Comparison of ENCODE assay signal across 1 cellular context in the genomic region with DNA sequence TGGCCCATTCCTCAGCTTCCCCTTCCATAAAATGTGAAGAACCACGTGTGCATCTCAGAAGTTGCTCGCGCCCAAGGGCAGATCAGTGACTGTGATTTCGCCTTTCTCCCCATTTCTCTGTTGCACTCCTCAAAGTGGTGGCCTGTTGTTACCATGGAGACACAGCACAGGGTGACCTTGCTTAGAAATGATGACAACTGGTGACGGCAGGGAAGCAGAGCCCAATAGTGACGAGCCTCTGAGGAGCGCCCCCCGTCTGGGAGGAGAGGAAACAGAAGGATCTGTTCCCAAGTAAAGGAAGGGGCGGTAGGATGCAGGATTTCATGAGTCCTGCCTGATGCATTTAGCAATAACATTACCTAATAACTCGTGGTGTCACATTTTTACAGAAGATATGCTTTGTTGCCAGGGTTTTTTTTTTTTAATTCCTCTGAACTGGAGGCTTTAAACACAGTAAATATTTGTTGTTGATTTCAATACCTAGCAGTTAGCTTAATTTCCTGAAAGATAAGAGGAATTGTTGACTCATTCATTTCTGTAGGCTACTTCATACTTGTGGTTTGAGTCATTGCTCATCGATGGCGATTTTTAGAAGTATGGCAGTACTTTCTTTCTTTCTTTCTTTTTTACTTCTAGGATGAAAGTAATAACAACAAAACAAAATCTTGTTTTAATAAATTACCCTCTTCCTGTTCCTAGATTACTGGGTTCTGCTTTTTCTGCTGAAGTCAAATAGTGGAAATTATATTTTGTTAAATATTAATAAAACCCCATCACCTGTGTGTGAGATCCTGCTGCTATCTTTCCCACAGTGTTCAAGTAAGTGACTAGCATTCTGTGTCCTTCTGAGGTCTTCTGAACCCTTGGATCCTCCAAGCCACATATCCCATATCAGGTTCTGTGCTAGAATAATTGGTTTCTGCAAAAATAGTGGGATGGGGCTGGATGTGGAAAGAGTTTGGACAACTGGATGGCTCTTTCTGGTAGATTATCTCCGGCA.
TF ChIP-seq lines count a peak whose summit lies in the region.

No MANE protein-coding gene starts in this region.

TF ChIP-seq in HEK293, 187 proteins besides CTCF, POLR2A, EP300 and RAD21 (continued from another document and continues in another):
- TF ChIP-seq, protein P1, sequence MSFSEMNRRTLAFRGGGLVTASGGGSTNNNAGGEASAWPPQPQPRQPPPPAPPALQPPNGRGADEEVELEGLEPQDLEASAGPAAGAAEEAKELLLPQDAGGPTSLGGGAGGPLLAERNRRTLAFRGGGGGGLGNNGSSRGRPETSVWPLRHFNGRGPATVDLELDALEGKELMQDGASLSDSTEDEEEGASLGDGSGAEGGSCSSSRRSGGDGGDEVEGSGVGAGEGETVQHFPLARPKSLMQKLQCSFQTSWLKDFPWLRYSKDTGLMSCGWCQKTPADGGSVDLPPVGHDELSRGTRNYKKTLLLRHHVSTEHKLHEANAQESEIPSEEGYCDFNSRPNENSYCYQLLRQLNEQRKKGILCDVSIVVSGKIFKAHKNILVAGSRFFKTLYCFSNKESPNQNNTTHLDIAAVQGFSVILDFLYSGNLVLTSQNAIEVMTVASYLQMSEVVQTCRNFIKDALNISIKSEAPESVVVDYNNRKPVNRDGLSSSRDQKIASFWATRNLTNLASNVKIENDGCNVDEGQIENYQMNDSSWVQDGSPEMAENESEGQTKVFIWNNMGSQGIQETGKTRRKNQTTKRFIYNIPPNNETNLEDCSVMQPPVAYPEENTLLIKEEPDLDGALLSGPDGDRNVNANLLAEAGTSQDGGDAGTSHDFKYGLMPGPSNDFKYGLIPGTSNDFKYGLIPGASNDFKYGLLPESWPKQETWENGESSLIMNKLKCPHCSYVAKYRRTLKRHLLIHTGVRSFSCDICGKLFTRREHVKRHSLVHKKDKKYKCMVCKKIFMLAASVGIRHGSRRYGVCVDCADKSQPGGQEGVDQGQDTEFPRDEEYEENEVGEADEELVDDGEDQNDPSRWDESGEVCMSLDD (tag by site-specific recombination; IDR thresholded peaks at IDR 0.05): no peak
- TF ChIP-seq ZNF48 (tag by site-specific recombination; IDR thresholded peaks at IDR 0.05): no peak
- no peak for TF ChIP-seq ZNF548 (tag by site-specific recombination; IDR thresholded peaks at IDR 0.05)
- no peak for TF ChIP-seq ZNF211 (tag by site-specific recombination; IDR thresholded peaks at IDR 0.05; ENCODE audit: low read depth)
- TF ChIP-seq ZNF175 (tag by site-specific recombination; IDR thresholded peaks at IDR 0.05): no peak
- TF ChIP-seq, protein P2, sequence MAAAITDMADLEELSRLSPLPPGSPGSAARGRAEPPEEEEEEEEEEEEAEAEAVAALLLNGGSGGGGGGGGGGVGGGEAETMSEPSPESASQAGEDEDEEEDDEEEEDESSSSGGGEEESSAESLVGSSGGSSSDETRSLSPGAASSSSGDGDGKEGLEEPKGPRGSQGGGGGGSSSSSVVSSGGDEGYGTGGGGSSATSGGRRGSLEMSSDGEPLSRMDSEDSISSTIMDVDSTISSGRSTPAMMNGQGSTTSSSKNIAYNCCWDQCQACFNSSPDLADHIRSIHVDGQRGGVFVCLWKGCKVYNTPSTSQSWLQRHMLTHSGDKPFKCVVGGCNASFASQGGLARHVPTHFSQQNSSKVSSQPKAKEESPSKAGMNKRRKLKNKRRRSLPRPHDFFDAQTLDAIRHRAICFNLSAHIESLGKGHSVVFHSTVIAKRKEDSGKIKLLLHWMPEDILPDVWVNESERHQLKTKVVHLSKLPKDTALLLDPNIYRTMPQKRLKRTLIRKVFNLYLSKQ (tag by site-specific recombination; IDR thresholded peaks at IDR 0.05; ENCODE audit: borderline replicate concordance): no peak
- TF ChIP-seq, protein P3, sequence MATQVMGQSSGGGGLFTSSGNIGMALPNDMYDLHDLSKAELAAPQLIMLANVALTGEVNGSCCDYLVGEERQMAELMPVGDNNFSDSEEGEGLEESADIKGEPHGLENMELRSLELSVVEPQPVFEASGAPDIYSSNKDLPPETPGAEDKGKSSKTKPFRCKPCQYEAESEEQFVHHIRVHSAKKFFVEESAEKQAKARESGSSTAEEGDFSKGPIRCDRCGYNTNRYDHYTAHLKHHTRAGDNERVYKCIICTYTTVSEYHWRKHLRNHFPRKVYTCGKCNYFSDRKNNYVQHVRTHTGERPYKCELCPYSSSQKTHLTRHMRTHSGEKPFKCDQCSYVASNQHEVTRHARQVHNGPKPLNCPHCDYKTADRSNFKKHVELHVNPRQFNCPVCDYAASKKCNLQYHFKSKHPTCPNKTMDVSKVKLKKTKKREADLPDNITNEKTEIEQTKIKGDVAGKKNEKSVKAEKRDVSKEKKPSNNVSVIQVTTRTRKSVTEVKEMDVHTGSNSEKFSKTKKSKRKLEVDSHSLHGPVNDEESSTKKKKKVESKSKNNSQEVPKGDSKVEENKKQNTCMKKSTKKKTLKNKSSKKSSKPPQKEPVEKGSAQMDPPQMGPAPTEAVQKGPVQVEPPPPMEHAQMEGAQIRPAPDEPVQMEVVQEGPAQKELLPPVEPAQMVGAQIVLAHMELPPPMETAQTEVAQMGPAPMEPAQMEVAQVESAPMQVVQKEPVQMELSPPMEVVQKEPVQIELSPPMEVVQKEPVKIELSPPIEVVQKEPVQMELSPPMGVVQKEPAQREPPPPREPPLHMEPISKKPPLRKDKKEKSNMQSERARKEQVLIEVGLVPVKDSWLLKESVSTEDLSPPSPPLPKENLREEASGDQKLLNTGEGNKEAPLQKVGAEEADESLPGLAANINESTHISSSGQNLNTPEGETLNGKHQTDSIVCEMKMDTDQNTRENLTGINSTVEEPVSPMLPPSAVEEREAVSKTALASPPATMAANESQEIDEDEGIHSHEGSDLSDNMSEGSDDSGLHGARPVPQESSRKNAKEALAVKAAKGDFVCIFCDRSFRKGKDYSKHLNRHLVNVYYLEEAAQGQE (tag by site-specific recombination; IDR thresholded peaks at IDR 0.05): no peak
- TF ChIP-seq MEIS1 (CRISPR knock-in tag; IDR thresholded peaks at IDR 0.05; ENCODE audit: borderline replicate concordance): no peak
- TF ChIP-seq SP3 (tag by site-specific recombination; IDR thresholded peaks at IDR 0.05): peak; percentile 32; the same call in 1 of the 2 replicates
- TF ChIP-seq, protein P4, sequence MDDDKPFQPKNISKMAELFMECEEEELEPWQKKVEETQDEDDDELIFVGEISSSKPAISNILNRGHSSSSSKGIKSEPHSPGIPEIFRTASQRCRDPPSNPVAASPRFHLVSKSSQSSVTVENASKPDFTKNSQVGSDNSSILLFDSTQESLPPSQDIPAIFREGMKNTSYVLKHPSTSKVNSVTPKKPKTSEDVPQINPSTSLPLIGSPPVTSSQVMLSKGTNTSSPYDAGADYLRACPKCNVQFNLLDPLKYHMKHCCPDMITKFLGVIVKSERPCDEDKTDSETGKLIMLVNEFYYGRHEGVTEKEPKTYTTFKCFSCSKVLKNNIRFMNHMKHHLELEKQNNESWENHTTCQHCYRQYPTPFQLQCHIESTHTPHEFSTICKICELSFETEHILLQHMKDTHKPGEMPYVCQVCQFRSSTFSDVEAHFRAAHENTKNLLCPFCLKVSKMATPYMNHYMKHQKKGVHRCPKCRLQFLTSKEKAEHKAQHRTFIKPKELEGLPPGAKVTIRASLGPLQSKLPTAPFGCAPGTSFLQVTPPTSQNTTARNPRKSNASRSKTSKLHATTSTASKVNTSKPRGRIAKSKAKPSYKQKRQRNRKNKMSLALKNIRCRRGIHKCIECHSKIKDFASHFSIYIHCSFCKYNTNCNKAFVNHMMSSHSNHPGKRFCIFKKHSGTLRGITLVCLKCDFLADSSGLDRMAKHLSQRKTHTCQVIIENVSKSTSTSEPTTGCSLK (tag by site-specific recombination; IDR thresholded peaks at IDR 0.05): no peak
- no peak for TF ChIP-seq ZNF626 (tag by site-specific recombination; IDR thresholded peaks at IDR 0.05)
- TF ChIP-seq ZNF140 (tag by site-specific recombination; IDR thresholded peaks at IDR 0.05): no peak
- no peak for TF ChIP-seq ZNF341 (tag by site-specific recombination; IDR thresholded peaks at IDR 0.05; ENCODE audit: low read depth)
- TF ChIP-seq ZNF785 (tag by site-specific recombination; IDR thresholded peaks at IDR 0.05): no peak
- TF ChIP-seq, protein P5, sequence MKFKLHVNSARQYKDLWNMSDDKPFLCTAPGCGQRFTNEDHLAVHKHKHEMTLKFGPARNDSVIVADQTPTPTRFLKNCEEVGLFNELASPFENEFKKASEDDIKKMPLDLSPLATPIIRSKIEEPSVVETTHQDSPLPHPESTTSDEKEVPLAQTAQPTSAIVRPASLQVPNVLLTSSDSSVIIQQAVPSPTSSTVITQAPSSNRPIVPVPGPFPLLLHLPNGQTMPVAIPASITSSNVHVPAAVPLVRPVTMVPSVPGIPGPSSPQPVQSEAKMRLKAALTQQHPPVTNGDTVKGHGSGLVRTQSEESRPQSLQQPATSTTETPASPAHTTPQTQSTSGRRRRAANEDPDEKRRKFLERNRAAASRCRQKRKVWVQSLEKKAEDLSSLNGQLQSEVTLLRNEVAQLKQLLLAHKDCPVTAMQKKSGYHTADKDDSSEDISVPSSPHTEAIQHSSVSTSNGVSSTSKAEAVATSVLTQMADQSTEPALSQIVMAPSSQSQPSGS (tag by site-specific recombination; IDR thresholded peaks at IDR 0.05; ENCODE audit: low read depth): peak; percentile 58; the same call in 1 of the 2 replicates
- TF ChIP-seq, protein P6, sequence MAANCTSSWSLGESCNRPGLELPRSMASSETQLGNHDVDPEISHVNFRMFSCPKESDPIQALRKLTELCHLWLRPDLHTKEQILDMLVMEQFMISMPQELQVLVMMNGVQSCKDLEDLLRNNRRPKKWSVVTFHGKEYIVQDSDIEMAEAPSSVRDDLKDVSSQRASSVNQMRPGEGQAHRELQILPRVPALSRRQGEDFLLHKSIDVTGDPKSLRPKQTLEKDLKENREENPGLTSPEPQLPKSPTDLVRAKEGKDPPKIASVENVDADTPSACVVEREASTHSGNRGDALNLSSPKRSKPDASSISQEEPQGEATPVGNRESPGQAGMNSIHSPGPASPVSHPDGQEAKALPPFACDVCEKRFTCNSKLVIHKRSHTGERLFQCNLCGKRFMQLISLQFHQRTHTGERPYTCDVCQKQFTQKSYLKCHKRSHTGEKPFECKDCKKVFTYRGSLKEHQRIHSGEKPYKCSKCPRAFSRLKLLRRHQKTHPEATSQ (tag by site-specific recombination; IDR thresholded peaks at IDR 0.05): no peak
- peak; percentile 43; the same call in 1 of the 2 replicates for TF ChIP-seq ZBTB20 (tag by site-specific recombination; IDR thresholded peaks at IDR 0.05)
- TF ChIP-seq, protein P7, sequence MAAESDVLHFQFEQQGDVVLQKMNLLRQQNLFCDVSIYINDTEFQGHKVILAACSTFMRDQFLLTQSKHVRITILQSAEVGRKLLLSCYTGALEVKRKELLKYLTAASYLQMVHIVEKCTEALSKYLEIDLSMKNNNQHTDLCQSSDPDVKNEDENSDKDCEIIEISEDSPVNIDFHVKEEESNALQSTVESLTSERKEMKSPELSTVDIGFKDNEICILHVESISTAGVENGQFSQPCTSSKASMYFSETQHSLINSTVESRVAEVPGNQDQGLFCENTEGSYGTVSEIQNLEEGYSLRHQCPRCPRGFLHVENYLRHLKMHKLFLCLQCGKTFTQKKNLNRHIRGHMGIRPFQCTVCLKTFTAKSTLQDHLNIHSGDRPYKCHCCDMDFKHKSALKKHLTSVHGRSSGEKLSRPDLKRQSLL (tag by site-specific recombination; IDR thresholded peaks at IDR 0.05): no peak
- TF ChIP-seq ZNF677 (tag by site-specific recombination; IDR thresholded peaks at IDR 0.05): no peak
- TF ChIP-seq, protein P8, sequence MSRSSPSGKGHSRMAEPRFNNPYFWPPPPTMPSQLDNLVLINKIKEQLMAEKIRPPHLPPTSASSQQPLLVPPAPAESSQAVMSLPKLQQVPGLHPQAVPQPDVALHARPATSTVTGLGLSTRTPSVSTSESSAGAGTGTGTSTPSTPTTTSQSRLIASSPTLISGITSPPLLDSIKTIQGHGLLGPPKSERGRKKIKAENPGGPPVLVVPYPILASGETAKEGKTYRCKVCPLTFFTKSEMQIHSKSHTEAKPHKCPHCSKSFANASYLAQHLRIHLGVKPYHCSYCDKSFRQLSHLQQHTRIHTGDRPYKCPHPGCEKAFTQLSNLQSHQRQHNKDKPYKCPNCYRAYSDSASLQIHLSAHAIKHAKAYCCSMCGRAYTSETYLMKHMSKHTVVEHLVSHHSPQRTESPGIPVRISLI (tag by site-specific recombination; IDR thresholded peaks at IDR 0.05): peak; percentile 93
- peak; percentile 21; the same call in 1 of the 2 replicates for TF ChIP-seq ZNF664 (tag by site-specific recombination; IDR thresholded peaks at IDR 0.05)
- no peak for TF ChIP-seq TRIM28 (IDR thresholded peaks at IDR 0.05; ENCODE audit: borderline replicate concordance, low read length)
- peak; percentile 56; the same call in 1 of the 2 replicates for TF ChIP-seq ZNF394 (tag by site-specific recombination; IDR thresholded peaks at IDR 0.05; ENCODE audit: borderline replicate concordance)
- TF ChIP-seq, protein P9, sequence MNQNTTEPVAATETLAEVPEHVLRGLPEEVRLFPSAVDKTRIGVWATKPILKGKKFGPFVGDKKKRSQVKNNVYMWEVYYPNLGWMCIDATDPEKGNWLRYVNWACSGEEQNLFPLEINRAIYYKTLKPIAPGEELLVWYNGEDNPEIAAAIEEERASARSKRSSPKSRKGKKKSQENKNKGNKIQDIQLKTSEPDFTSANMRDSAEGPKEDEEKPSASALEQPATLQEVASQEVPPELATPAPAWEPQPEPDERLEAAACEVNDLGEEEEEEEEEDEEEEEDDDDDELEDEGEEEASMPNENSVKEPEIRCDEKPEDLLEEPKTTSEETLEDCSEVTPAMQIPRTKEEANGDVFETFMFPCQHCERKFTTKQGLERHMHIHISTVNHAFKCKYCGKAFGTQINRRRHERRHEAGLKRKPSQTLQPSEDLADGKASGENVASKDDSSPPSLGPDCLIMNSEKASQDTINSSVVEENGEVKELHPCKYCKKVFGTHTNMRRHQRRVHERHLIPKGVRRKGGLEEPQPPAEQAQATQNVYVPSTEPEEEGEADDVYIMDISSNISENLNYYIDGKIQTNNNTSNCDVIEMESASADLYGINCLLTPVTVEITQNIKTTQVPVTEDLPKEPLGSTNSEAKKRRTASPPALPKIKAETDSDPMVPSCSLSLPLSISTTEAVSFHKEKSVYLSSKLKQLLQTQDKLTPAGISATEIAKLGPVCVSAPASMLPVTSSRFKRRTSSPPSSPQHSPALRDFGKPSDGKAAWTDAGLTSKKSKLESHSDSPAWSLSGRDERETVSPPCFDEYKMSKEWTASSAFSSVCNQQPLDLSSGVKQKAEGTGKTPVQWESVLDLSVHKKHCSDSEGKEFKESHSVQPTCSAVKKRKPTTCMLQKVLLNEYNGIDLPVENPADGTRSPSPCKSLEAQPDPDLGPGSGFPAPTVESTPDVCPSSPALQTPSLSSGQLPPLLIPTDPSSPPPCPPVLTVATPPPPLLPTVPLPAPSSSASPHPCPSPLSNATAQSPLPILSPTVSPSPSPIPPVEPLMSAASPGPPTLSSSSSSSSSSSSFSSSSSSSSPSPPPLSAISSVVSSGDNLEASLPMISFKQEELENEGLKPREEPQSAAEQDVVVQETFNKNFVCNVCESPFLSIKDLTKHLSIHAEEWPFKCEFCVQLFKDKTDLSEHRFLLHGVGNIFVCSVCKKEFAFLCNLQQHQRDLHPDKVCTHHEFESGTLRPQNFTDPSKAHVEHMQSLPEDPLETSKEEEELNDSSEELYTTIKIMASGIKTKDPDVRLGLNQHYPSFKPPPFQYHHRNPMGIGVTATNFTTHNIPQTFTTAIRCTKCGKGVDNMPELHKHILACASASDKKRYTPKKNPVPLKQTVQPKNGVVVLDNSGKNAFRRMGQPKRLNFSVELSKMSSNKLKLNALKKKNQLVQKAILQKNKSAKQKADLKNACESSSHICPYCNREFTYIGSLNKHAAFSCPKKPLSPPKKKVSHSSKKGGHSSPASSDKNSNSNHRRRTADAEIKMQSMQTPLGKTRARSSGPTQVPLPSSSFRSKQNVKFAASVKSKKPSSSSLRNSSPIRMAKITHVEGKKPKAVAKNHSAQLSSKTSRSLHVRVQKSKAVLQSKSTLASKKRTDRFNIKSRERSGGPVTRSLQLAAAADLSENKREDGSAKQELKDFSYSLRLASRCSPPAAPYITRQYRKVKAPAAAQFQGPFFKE (tag by site-specific recombination; IDR thresholded peaks at IDR 0.05; ENCODE audit: borderline replicate concordance): no peak
- TF ChIP-seq ZNF354C (tag by site-specific recombination; IDR thresholded peaks at IDR 0.05; ENCODE audit: borderline replicate concordance, low read depth): no peak
- TF ChIP-seq SP2 (tag by site-specific recombination; IDR thresholded peaks at IDR 0.05): peak; percentile 20; the same call in 1 of the 2 replicates
